ENCODE assay signal across 12 cellular contexts in genomic region chr2:127651987-127652550, GRCh38. TPM values are rescaled to one million over a fixed set of nuclear protein-coding genes. Genes with fewer than 3 reads are reported as not detected.
DNase-seq lines count a peak whose midpoint lies in the region; ATAC-seq and TF ChIP-seq lines count a peak whose summit lies in the region.
"Had no signal": no experiment of that assay in that cellular context is flagged by ENCODE, and none has a peak within 500 bp of the region (broad histone marks: within the 10 kb centered on the region; RNA-seq: fewer than 3 reads in every experiment).

No MANE protein-coding gene starts in this region.

- peaks cover 45 to 68% (median 61%) of the 10 kb centered on the region in 3 donors for H3K4me1 Mint-ChIP-seq in naive B cell
- H3K4me1 Mint-ChIP-seq in CD8-positive, alpha-beta memory T cell, result peaks cover 4 to 17% (median 7%) of the 10 kb centered on the region in 3 donors
- H3K4me1 Mint-ChIP-seq in activated T-helper 1 cell treated with anti-CD3 and anti-CD28 coated beads, Interleukin-12 subunit alpha, Interleukin-12 subunit beta, Interleukin-2, Interleukin-4 antibody, amounts not matched to agents 30 ng/mL and 10 ng/mL and 1 ng/mL, durations not matched to agents 14 hours and 24 hours and 36 hours (ENCODE audit: low read depth), result peaks cover 5% of the 10 kb centered on the region

- ATAC-seq in naive B cell (ENCODE audit: low read depth in 2 of 2) (peak; percentile 34 to 44), upper lobe of left lung (ENCODE audit: low FRiP score in 2 of 2) (peak in 1 of 2 donors; percentile 16), HG03095 (IDR thresholded peaks at IDR 0.05; ENCODE audit: unreplicated experiment) (no peak)
- ATAC-seq: stimulated activated naive CD8-positive, alpha-beta T cell treated with anti-CD3 and anti-CD28 coated beads, Interleukin-15, amount 100 ng/mL, for 72 hours had no signal

- CTCF ChIA-PET in CD8-positive, alpha-beta memory T cell (lab: Charles Lee), result interaction anchor here (0.7 to 1.3 kb wide), 3 partner anchors 61 to 125 kb away, joined by 3 to 5 read pairs (median 4); partner anchors contain the start of gene IWS1

- TF ChIP-seq EP300 in upper lobe of left lung (IDR thresholded peaks at IDR 0.05), result no peak

- peak overlapping the region in 3 of 4 donors; percentile 67 to 84 (median 76) for H3K27ac ChIP-seq in upper lobe of left lung
- H3K27ac ChIP-seq in CD8-positive, alpha-beta memory T cell (ENCODE audit: low read depth, low read length), result no peak overlapping the region

- DNase-seq in amniotic epithelial cell (ENCODE audit: low read depth), result peak; percentile 56
- peak; percentile 95 for DNase-seq in cardiac septum (ENCODE audit: low spot score)
- no peak for DNase-seq in naive B cell
- DNase-seq in upper lobe of left lung, result no peak
- DNase-seq in activated CD8-positive, alpha-beta memory T cell treated with anti-CD3 and anti-CD28 coated beads, Interleukin-2, amount 50 U/mL, for 48 hours, result no peak
- DNase-seq in CD8-positive, alpha-beta memory T cell, result no peak
- DNase-seq in activated T-helper 1 cell treated with anti-CD3 and anti-CD28 coated beads, Interleukin-12 subunit alpha, Interleukin-12 subunit beta, Interleukin-2, Interleukin-4 antibody, amounts not matched to agents 30 ng/mL and 10 ng/mL and 1 ng/mL, durations not matched to agents 14 hours and 24 hours and 36 hours (ENCODE audit: low spot score), result no peak
- DNase-seq: DMS53; NCI-H1436; stimulated activated naive CD8-positive, alpha-beta T cell treated with anti-CD3 and anti-CD28 coated beads, Interleukin-15, amount 100 ng/mL, for 72 hours had no signal

- intact Hi-C loops in cardiac septum (cut with DNase I), result loop anchor here (5.0 kb wide), 2 partner anchors 125 to 140 kb away; partner anchors contain the start of gene IWS1
- intact Hi-C loops in activated T-helper 1 cell treated with anti-CD3 and anti-CD28 coated beads, Interleukin-12 subunit alpha, Interleukin-12 subunit beta, Interleukin-2, Interleukin-4 antibody, amounts not matched to agents 30 ng/mL and 10 ng/mL and 1 ng/mL, durations not matched to agents 14 hours and 24 hours and 36 hours (cut with micrococcal nuclease), result no loop called here

- H3K9me3 Mint-ChIP-seq in naive B cell, result no peaks in the 10 kb centered on the region
- H3K9me3 Mint-ChIP-seq in CD8-positive, alpha-beta memory T cell, result no peaks in the 10 kb centered on the region
- H3K9me3 Mint-ChIP-seq in activated T-helper 1 cell treated with anti-CD3 and anti-CD28 coated beads, Interleukin-12 subunit alpha, Interleukin-12 subunit beta, Interleukin-2, Interleukin-4 antibody, amounts not matched to agents 30 ng/mL and 10 ng/mL and 1 ng/mL, durations not matched to agents 14 hours and 24 hours and 36 hours, result no peaks in the 10 kb centered on the region
- H3K9me3 Mint-ChIP-seq: central memory CD8-positive, alpha-beta T cell; stimulated activated naive CD8-positive, alpha-beta T cell treated with anti-CD3 and anti-CD28 coated beads, Interleukin-15, amount 100 ng/mL, for 72 hours had no signal

- H3K27me3 ChIP-seq in upper lobe of left lung, result no peaks in the 10 kb centered on the region
- no peaks in the 10 kb centered on the region for H3K27me3 ChIP-seq in CD8-positive, alpha-beta memory T cell (ENCODE audit: insufficient read depth, low read length, poor library complexity, severe bottlenecking)

- no peak for TF ChIP-seq CTCF in upper lobe of left lung (IDR thresholded peaks at IDR 0.05)

- TF ChIP-seq POLR2A in upper lobe of left lung (IDR thresholded peaks at IDR 0.05), result no peak

- peaks cover 35 to 57% (median 51%) of the 10 kb centered on the region in 4 donors for H3K4me1 ChIP-seq in upper lobe of left lung
- H3K4me1 ChIP-seq in CD8-positive, alpha-beta memory T cell (ENCODE audit: insufficient read depth, low read length), result peaks cover 10% of the 10 kb centered on the region

- no peaks in the 10 kb centered on the region for H3K36me3 Mint-ChIP-seq in naive B cell
- no peaks in the 10 kb centered on the region for H3K36me3 Mint-ChIP-seq in CD8-positive, alpha-beta memory T cell
- no peaks in the 10 kb centered on the region for H3K36me3 Mint-ChIP-seq in activated T-helper 1 cell treated with anti-CD3 and anti-CD28 coated beads, Interleukin-12 subunit alpha, Interleukin-12 subunit beta, Interleukin-2, Interleukin-4 antibody, amounts not matched to agents 30 ng/mL and 10 ng/mL and 1 ng/mL, durations not matched to agents 14 hours and 24 hours and 36 hours (ENCODE audit: low read depth)

- no peaks in the 10 kb centered on the region for H3K27me3 Mint-ChIP-seq in naive B cell
- peaks cover 3 to 5% of the 10 kb centered on the region in 2 donors for H3K27me3 Mint-ChIP-seq in CD8-positive, alpha-beta memory T cell
- H3K27me3 Mint-ChIP-seq in activated T-helper 1 cell treated with anti-CD3 and anti-CD28 coated beads, Interleukin-12 subunit alpha, Interleukin-12 subunit beta, Interleukin-2, Interleukin-4 antibody, amounts not matched to agents 30 ng/mL and 10 ng/mL and 1 ng/mL, durations not matched to agents 14 hours and 24 hours and 36 hours (ENCODE audit: insufficient read depth), result peaks cover 2% of the 10 kb centered on the region
- H3K27me3 Mint-ChIP-seq: stimulated activated naive CD8-positive, alpha-beta T cell treated with anti-CD3 and anti-CD28 coated beads, Interleukin-15, amount 100 ng/mL, for 72 hours had no signal

- peaks cover 0 to 55% (median 12%) of the 10 kb centered on the region in 4 donors for H3K36me3 ChIP-seq in upper lobe of left lung
- H3K36me3 ChIP-seq in CD8-positive, alpha-beta memory T cell (ENCODE audit: insufficient read depth, low read length), result no peaks in the 10 kb centered on the region

- H3K4me3 Mint-ChIP-seq in naive B cell, result peak overlapping the region in 5 of 8 donors; percentile 1 to 64 (median 52)
- H3K4me3 Mint-ChIP-seq in CD8-positive, alpha-beta memory T cell, result no peak overlapping the region
- no peak overlapping the region for H3K4me3 Mint-ChIP-seq in activated T-helper 1 cell treated with anti-CD3 and anti-CD28 coated beads, Interleukin-12 subunit alpha, Interleukin-12 subunit beta, Interleukin-2, Interleukin-4 antibody, amounts not matched to agents 30 ng/mL and 10 ng/mL and 1 ng/mL, durations not matched to agents 14 hours and 24 hours and 36 hours
- H3K4me3 Mint-ChIP-seq: central memory CD8-positive, alpha-beta T cell; stimulated activated naive CD8-positive, alpha-beta T cell treated with anti-CD3 and anti-CD28 coated beads, Interleukin-15, amount 100 ng/mL, for 72 hours had no signal

- H3K27ac Mint-ChIP-seq in naive B cell, result peak overlapping the region in 4 of 6 donors; percentile 16 to 81 (median 62)
- no peak overlapping the region for H3K27ac Mint-ChIP-seq in CD8-positive, alpha-beta memory T cell
- H3K27ac Mint-ChIP-seq in activated T-helper 1 cell treated with anti-CD3 and anti-CD28 coated beads, Interleukin-12 subunit alpha, Interleukin-12 subunit beta, Interleukin-2, Interleukin-4 antibody, amounts not matched to agents 30 ng/mL and 10 ng/mL and 1 ng/mL, durations not matched to agents 14 hours and 24 hours and 36 hours, result no peak overlapping the region

- H3K9me3 ChIP-seq in upper lobe of left lung, result no peaks in the 10 kb centered on the region
- no peaks in the 10 kb centered on the region for H3K9me3 ChIP-seq in CD8-positive, alpha-beta memory T cell (ENCODE audit: low read length)

- POLR2A ChIA-PET in CD8-positive, alpha-beta memory T cell (lab: Charles Lee), result no interaction called here

- H3K4me3 ChIP-seq in upper lobe of left lung, result no peak overlapping the region
- H3K4me3 ChIP-seq in CD8-positive, alpha-beta memory T cell (ENCODE audit: low read length), result no peak overlapping the region

- WGBS in upper lobe of left lung, 2 donors, result 71 to 79% methylated on average over 8 to 14 of the region's 14 CpGs

RNA-seq across cellular contexts. Expression of gene GPR17, which starts 6.1 kb away (rescaled TPM):
- total RNA-seq in cardiac septum (0.19 TPM), upper lobe of left lung (under 1 TPM in 3 of 6 donors, not detected in 3; 0.17 to 0.46 (median 0.24) TPM)
- polyA plus RNA-seq in naive B cell (ENCODE audit: low read depth in 6 of 6), result not detected
- not detected for total RNA-seq in CD8-positive, alpha-beta memory T cell
- polyA plus RNA-seq in CD8-positive, alpha-beta memory T cell, result not detected
- not detected in 2 replicates for total RNA-seq in activated T-helper 1 cell treated with anti-CD3 and anti-CD28 coated beads, Interleukin-12 subunit alpha, Interleukin-12 subunit beta, Interleukin-2, Interleukin-4 antibody, amounts not matched to agents 30 ng/mL and 10 ng/mL and 1 ng/mL, durations not matched to agents 14 hours and 24 hours and 36 hours

RNA-seq across cellular contexts. Expression of gene LIMS2, which starts 23.3 kb away (rescaled TPM):
- 207 TPM for total RNA-seq in cardiac septum
- 10 to 100 TPM; 11.2 to 60.4 (median 27.7) TPM for polyA plus RNA-seq in naive B cell (ENCODE audit: low read depth in 6 of 6)
- 100 to 1,000 TPM in 4 of 6 donors, 10 to 100 TPM in 2; 33.6 to 169 (median 109) TPM for total RNA-seq in upper lobe of left lung
- 1 to 10 TPM; 5.9 to 6.1 TPM for total RNA-seq in CD8-positive, alpha-beta memory T cell
- polyA plus RNA-seq in CD8-positive, alpha-beta memory T cell, result 3.1 TPM
- 4.8 and 5.1 TPM in 2 replicates for total RNA-seq in activated T-helper 1 cell treated with anti-CD3 and anti-CD28 coated beads, Interleukin-12 subunit alpha, Interleukin-12 subunit beta, Interleukin-2, Interleukin-4 antibody, amounts not matched to agents 30 ng/mL and 10 ng/mL and 1 ng/mL, durations not matched to agents 14 hours and 24 hours and 36 hours

RNA-seq across cellular contexts. Expression of gene SFT2D3, which starts 49.2 kb away (rescaled TPM):
- total RNA-seq in cardiac septum (3.1 TPM), upper lobe of left lung (10 to 100 TPM in 2 of 6 donors, 1 to 10 TPM in 4; 6.4 to 13.1 (median 9.1) TPM)
- polyA plus RNA-seq in naive B cell (ENCODE audit: low read depth in 6 of 6), result 1 to 10 TPM in 3 of 6 donors, under 1 TPM in 2, not detected in 1; 0.28 to 3.0 (median 2.8) TPM
- 1 to 10 TPM; 4.6 to 5.5 TPM for total RNA-seq in CD8-positive, alpha-beta memory T cell
- polyA plus RNA-seq in CD8-positive, alpha-beta memory T cell, result 0.31 TPM
- 6.6 and 7.1 TPM in 2 replicates for total RNA-seq in activated T-helper 1 cell treated with anti-CD3 and anti-CD28 coated beads, Interleukin-12 subunit alpha, Interleukin-12 subunit beta, Interleukin-2, Interleukin-4 antibody, amounts not matched to agents 30 ng/mL and 10 ng/mL and 1 ng/mL, durations not matched to agents 14 hours and 24 hours and 36 hours

Comparison
In these comparisons a context has a peak if more than half of its experiments do, and no peak if none do; other contexts are left out.
1. DNase-seq: peak in amniotic epithelial cell (single experiment) and cardiac septum (single experiment); none in naive B cell (single experiment), upper lobe of left lung (0 of 2), activated CD8-positive, alpha-beta memory T cell treated with anti-CD3 and anti-CD28 coated beads, Interleukin-2, amount 50 U/mL, for 48 hours (single experiment), CD8-positive, alpha-beta memory T cell (0 of 5) and activated T-helper 1 cell treated with anti-CD3 and anti-CD28 coated beads, Interleukin-12 subunit alpha, Interleukin-12 subunit beta, Interleukin-2, Interleukin-4 antibody, amounts not matched to agents 30 ng/mL and 10 ng/mL and 1 ng/mL, durations not matched to agents 14 hours and 24 hours and 36 hours (single experiment).
2. H3K27ac Mint-ChIP-seq: peak in naive B cell (4 of 6); none in CD8-positive, alpha-beta memory T cell (0 of 8) and activated T-helper 1 cell treated with anti-CD3 and anti-CD28 coated beads, Interleukin-12 subunit alpha, Interleukin-12 subunit beta, Interleukin-2, Interleukin-4 antibody, amounts not matched to agents 30 ng/mL and 10 ng/mL and 1 ng/mL, durations not matched to agents 14 hours and 24 hours and 36 hours (single experiment).
3. H3K4me3 Mint-ChIP-seq: peak in naive B cell (5 of 8); none in CD8-positive, alpha-beta memory T cell (0 of 7) and activated T-helper 1 cell treated with anti-CD3 and anti-CD28 coated beads, Interleukin-12 subunit alpha, Interleukin-12 subunit beta, Interleukin-2, Interleukin-4 antibody, amounts not matched to agents 30 ng/mL and 10 ng/mL and 1 ng/mL, durations not matched to agents 14 hours and 24 hours and 36 hours (single experiment).